Comparison of ENCODE assay signal across 15 cellular contexts in genomic region chr1:19115082-19115808, GRCh38.
DNase-seq lines count a peak whose midpoint lies in the region; ATAC-seq, FAIRE-seq and TF ChIP-seq lines count a peak whose summit lies in the region.
"Had no signal": no experiment of that assay in that cellular context is flagged by ENCODE, and none has a peak within 500 bp of the region (broad histone marks: within the 10 kb centered on the region; RNA-seq: fewer than 3 reads in every experiment).

No MANE protein-coding gene starts in this region.

- CTCF ChIA-PET in activated CD4-positive, alpha-beta memory T cell treated with anti-CD3 and anti-CD28 coated beads, Interleukin-2, amount 10 ng/mL, durations not matched to agents 7 days and 5 days (lab: Charles Lee) = interaction anchor here (0.6 to 2.3 kb wide), 4 partner anchors 11 to 216 kb away, joined by 3 to 10 read pairs (median 4); no protein-coding TSS in a partner anchor
- CTCF ChIA-PET in activated CD4-positive, alpha-beta memory T cell treated with anti-CD3 and anti-CD28 coated beads for 36 hours (lab: Charles Lee) = interaction anchor here (1.7 to 4.8 kb wide), 5 partner anchors 11 to 231 kb away, joined by 3 to 34 read pairs (median 19); no protein-coding TSS in a partner anchor

- H3K4me3 Mint-ChIP-seq in activated CD4-positive, alpha-beta memory T cell treated with anti-CD3 and anti-CD28 coated beads, Interleukin-2, amount 10 ng/mL, durations not matched to agents 7 days and 5 days = no peak overlapping the region
- H3K4me3 Mint-ChIP-seq in activated CD4-positive, alpha-beta memory T cell treated with anti-CD3 and anti-CD28 coated beads for 36 hours = no peak overlapping the region
- H3K4me3 Mint-ChIP-seq in activated T-helper 17 cell treated with anti-CD3 and anti-CD28 coated beads, Interleukin-2, amount 50 U/mL, for 72 hours = no peak overlapping the region
- H3K4me3 Mint-ChIP-seq in nephron progenitor cell (no peak overlapping the region), immature natural killer cell (no peak overlapping the region)
- H3K4me3 Mint-ChIP-seq: CD4-positive, CD25-positive, alpha-beta regulatory T cell had no signal

- POLR2A ChIA-PET in activated CD4-positive, alpha-beta memory T cell treated with anti-CD3 and anti-CD28 coated beads, Interleukin-2, amount 10 ng/mL, durations not matched to agents 7 days and 5 days (lab: Charles Lee) = no interaction called here
- POLR2A ChIA-PET in activated CD4-positive, alpha-beta memory T cell treated with anti-CD3 and anti-CD28 coated beads for 36 hours (lab: Charles Lee) = no interaction called here

- FAIRE-seq in GM12892 (lab: Jason Lieb, UNC) = peak; percentile 76
- FAIRE-seq: GM12878, H1, HepG2, HTR-8/SVneo had no signal

- intact Hi-C loops in activated CD4-positive, alpha-beta memory T cell treated with anti-CD3 and anti-CD28 coated beads for 36 hours (cut with micrococcal nuclease) = no loop called here

- no peak for ATAC-seq in activated T-helper 17 cell treated with anti-CD3 and anti-CD28 coated beads, Interleukin-2, amount 50 U/mL, for 72 hours (replicated peaks)
- ATAC-seq: GM12878, HepG2 had no signal

- H3K4me1 Mint-ChIP-seq in activated CD4-positive, alpha-beta memory T cell treated with anti-CD3 and anti-CD28 coated beads, Interleukin-2, amount 10 ng/mL, durations not matched to agents 7 days and 5 days = no peaks in the 10 kb centered on the region
- no peaks in the 10 kb centered on the region for H3K4me1 Mint-ChIP-seq in activated CD4-positive, alpha-beta memory T cell treated with anti-CD3 and anti-CD28 coated beads for 36 hours (ENCODE audit: low read depth)
- H3K4me1 Mint-ChIP-seq in activated T-helper 17 cell treated with anti-CD3 and anti-CD28 coated beads, Interleukin-2, amount 50 U/mL, for 72 hours = no peaks in the 10 kb centered on the region
- H3K4me1 Mint-ChIP-seq in nephron progenitor cell = no peaks in the 10 kb centered on the region
- no peaks in the 10 kb centered on the region for H3K4me1 Mint-ChIP-seq in immature natural killer cell

- no peak for DNase-seq in activated CD4-positive, alpha-beta memory T cell treated with anti-CD3 and anti-CD28 coated beads, Interleukin-2, amount 10 ng/mL, durations not matched to agents 7 days and 5 days
- no peak for DNase-seq in activated CD4-positive, alpha-beta memory T cell treated with anti-CD3 and anti-CD28 coated beads for 36 hours
- DNase-seq in GM12892 (ENCODE audit: insufficient read length) = no peak
- DNase-seq in nephron progenitor cell = no peak
- DNase-seq in immature natural killer cell = no peak
- DNase-seq in activated CD4-positive, alpha-beta T cell treated with anti-CD3 and anti-CD28 coated beads, Interleukin-2, amount 50 U/mL, for 1 hour = no peak
- DNase-seq in activated T-cell treated with anti-CD3 and anti-CD28 coated beads, Interleukin-2, amount 50 U/mL, for 48 hours = no peak
- DNase-seq: ACHN; CD4-positive, CD25-positive, alpha-beta regulatory T cell; DMS79 had no signal

- TF ChIP-seq CTCF in nephron progenitor cell (IDR thresholded peaks at IDR 0.05) = no peak

- no peaks in the 10 kb centered on the region for H3K27me3 Mint-ChIP-seq in activated CD4-positive, alpha-beta memory T cell treated with anti-CD3 and anti-CD28 coated beads, Interleukin-2, amount 10 ng/mL, durations not matched to agents 7 days and 5 days
- H3K27me3 Mint-ChIP-seq in activated CD4-positive, alpha-beta memory T cell treated with anti-CD3 and anti-CD28 coated beads for 36 hours = no peaks in the 10 kb centered on the region
- H3K27me3 Mint-ChIP-seq in activated T-helper 17 cell treated with anti-CD3 and anti-CD28 coated beads, Interleukin-2, amount 50 U/mL, for 72 hours = no peaks in the 10 kb centered on the region
- no peaks in the 10 kb centered on the region for H3K27me3 Mint-ChIP-seq in nephron progenitor cell (ENCODE audit: low read depth, poor library complexity)
- peaks cover 3 to 5% (median 3%) of the 10 kb centered on the region in 3 donors for H3K27me3 Mint-ChIP-seq in immature natural killer cell (ENCODE audit: low read depth in 3 of 3)
- H3K27me3 Mint-ChIP-seq: CD4-positive, CD25-positive, alpha-beta regulatory T cell had no signal

- no peak for TF ChIP-seq POLR2A in GM12892 (IDR thresholded peaks at IDR 0.05; ENCODE audit: low read depth, low read length)

- H3K27ac Mint-ChIP-seq in activated CD4-positive, alpha-beta memory T cell treated with anti-CD3 and anti-CD28 coated beads, Interleukin-2, amount 10 ng/mL, durations not matched to agents 7 days and 5 days = peak overlapping the region; percentile 24
- no peak overlapping the region for H3K27ac Mint-ChIP-seq in activated CD4-positive, alpha-beta memory T cell treated with anti-CD3 and anti-CD28 coated beads for 36 hours
- H3K27ac Mint-ChIP-seq in activated T-helper 17 cell treated with anti-CD3 and anti-CD28 coated beads, Interleukin-2, amount 50 U/mL, for 72 hours = peak overlapping the region; percentile 56
- H3K27ac Mint-ChIP-seq in nephron progenitor cell (peak overlapping the region; percentile 42), immature natural killer cell (no peak overlapping the region)

- peaks cover 90% of the 10 kb centered on the region for H3K36me3 Mint-ChIP-seq in activated CD4-positive, alpha-beta memory T cell treated with anti-CD3 and anti-CD28 coated beads, Interleukin-2, amount 10 ng/mL, durations not matched to agents 7 days and 5 days (ENCODE audit: low read depth)
- H3K36me3 Mint-ChIP-seq in activated CD4-positive, alpha-beta memory T cell treated with anti-CD3 and anti-CD28 coated beads for 36 hours = peaks cover 76% of the 10 kb centered on the region
- peaks cover 100% of the 10 kb centered on the region for H3K36me3 Mint-ChIP-seq in activated T-helper 17 cell treated with anti-CD3 and anti-CD28 coated beads, Interleukin-2, amount 50 U/mL, for 72 hours (ENCODE audit: low read depth)
- H3K36me3 Mint-ChIP-seq in nephron progenitor cell (ENCODE audit: low read depth) = peaks cover 70% of the 10 kb centered on the region
- peaks cover 20 to 76% (median 61%) of the 10 kb centered on the region in 3 donors for H3K36me3 Mint-ChIP-seq in immature natural killer cell

- no peaks in the 10 kb centered on the region for H3K9me3 Mint-ChIP-seq in activated CD4-positive, alpha-beta memory T cell treated with anti-CD3 and anti-CD28 coated beads, Interleukin-2, amount 10 ng/mL, durations not matched to agents 7 days and 5 days
- H3K9me3 Mint-ChIP-seq in activated CD4-positive, alpha-beta memory T cell treated with anti-CD3 and anti-CD28 coated beads for 36 hours = no peaks in the 10 kb centered on the region
- no peaks in the 10 kb centered on the region for H3K9me3 Mint-ChIP-seq in activated T-helper 17 cell treated with anti-CD3 and anti-CD28 coated beads, Interleukin-2, amount 50 U/mL, for 72 hours
- H3K9me3 Mint-ChIP-seq in nephron progenitor cell = no peaks in the 10 kb centered on the region
- no peaks in the 10 kb centered on the region for H3K9me3 Mint-ChIP-seq in immature natural killer cell
- H3K9me3 Mint-ChIP-seq: CD4-positive, CD25-positive, alpha-beta regulatory T cell had no signal

Comparison
In these comparisons a context has a peak if more than half of its experiments do, and no peak if none do; other contexts are left out.
1. H3K27ac Mint-ChIP-seq: peak in activated CD4-positive, alpha-beta memory T cell treated with anti-CD3 and anti-CD28 coated beads, Interleukin-2, amount 10 ng/mL, durations not matched to agents 7 days and 5 days (single experiment), activated T-helper 17 cell treated with anti-CD3 and anti-CD28 coated beads, Interleukin-2, amount 50 U/mL, for 72 hours (single experiment) and nephron progenitor cell (single experiment); none in activated CD4-positive, alpha-beta memory T cell treated with anti-CD3 and anti-CD28 coated beads for 36 hours (single experiment) and immature natural killer cell (0 of 6).